Comparison of ENCODE assay signal across 19 cellular contexts in the genomic region with DNA sequence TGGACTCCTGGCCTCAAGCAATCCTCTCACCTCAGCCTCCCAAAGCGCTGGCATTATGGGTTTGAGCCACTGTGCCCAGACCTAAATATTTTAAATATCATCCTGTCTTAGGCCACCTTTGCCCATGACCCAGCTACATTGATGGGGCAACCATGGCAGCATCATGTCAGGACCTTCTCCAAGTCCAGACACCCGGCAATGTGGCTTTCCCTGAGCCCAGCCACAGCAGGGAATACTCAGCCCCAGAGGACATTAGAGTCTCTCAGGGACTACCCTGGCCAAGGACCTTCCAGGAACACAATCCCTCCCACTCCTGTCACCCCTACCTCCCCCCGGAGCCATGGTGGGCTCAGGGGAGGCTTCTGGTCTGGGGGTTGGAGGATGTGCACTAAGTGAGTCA.
A peak's percentile ranks its signal among the peaks of the same experiment; 100 is the strongest.
DNase-seq lines count a peak whose midpoint lies in the region; ATAC-seq and TF ChIP-seq lines count a peak whose summit lies in the region.
"Had no signal": no experiment of that assay in that cellular context is flagged by ENCODE, and none has a peak within 500 bp of the region (broad histone marks: within the 10 kb centered on the region; RNA-seq: fewer than 3 reads in every experiment).

No MANE protein-coding gene starts in this region.

- no peak for TF ChIP-seq POLR2A in esophagus squamous epithelium (IDR thresholded peaks at IDR 0.05)

- H3K4me3 ChIP-seq in mesenchymal stem cell (ENCODE audit: insufficient read depth in 1 of 2, low read depth in 1 of 2, low read length in 2 of 2) (no peak overlapping the region), esophagus squamous epithelium (no peak overlapping the region)
- H3K4me3 ChIP-seq: A549, BLaER1, GM23338, SJSA1 had no signal

- intact Hi-C loops in CD14-positive monocyte (cut with micrococcal nuclease) (no loop called here), esophagus squamous epithelium (cut with DNase I) (no loop called here)

- no peak overlapping the region for H3K23ac ChIP-seq in mesenchymal stem cell (ENCODE audit: low read length in 2 of 2)

- H3K27me3 ChIP-seq in mesenchymal stem cell (ENCODE audit: control insufficient read depth in 1 of 2, insufficient read depth in 1 of 2, low read length in 2 of 2) = no peaks in the 10 kb centered on the region
- no peaks in the 10 kb centered on the region for H3K27me3 ChIP-seq in esophagus squamous epithelium
- H3K27me3 ChIP-seq: BLaER1, SJSA1 had no signal

- peak overlapping the region; percentile 47 for H2BK5ac ChIP-seq in mesenchymal stem cell (ENCODE audit: low read depth, low read length, poor library complexity, severe bottlenecking)

- no peaks in the 10 kb centered on the region for H3K36me3 Mint-ChIP-seq in CD14-positive monocyte
- no peaks in the 10 kb centered on the region for H3K36me3 Mint-ChIP-seq in activated T-helper 17 cell treated with anti-CD3 and anti-CD28 coated beads, Interleukin-2, amount 50 U/mL, for 72 hours (ENCODE audit: low read depth)
- H3K36me3 Mint-ChIP-seq in progenitor cell of endocrine pancreas (ENCODE audit: insufficient read depth) = no peaks in the 10 kb centered on the region

- H3K4me1 ChIP-seq in mesenchymal stem cell (ENCODE audit: control insufficient read depth, insufficient read depth, low read depth, low read length) (peaks cover 38% of the 10 kb centered on the region), esophagus squamous epithelium (peaks cover 0 to 23% (median 12%) of the 10 kb centered on the region in 3 donors)

- H3K4me3 Mint-ChIP-seq in CD14-positive monocyte (no peak overlapping the region), progenitor cell of endocrine pancreas (ENCODE audit: low read depth) (no peak overlapping the region)
- no peak overlapping the region for H3K4me3 Mint-ChIP-seq in activated T-helper 17 cell treated with anti-CD3 and anti-CD28 coated beads, Interleukin-2, amount 50 U/mL, for 72 hours

- no peak overlapping the region for H4K91ac ChIP-seq in mesenchymal stem cell (ENCODE audit: low read length)

- no peak for TF ChIP-seq CTCF in CD14-positive monocyte (IDR thresholded peaks at IDR 0.05)
- TF ChIP-seq CTCF in progenitor cell of endocrine pancreas (IDR thresholded peaks at IDR 0.05; ENCODE audit: unreplicated experiment) = no peak
- TF ChIP-seq CTCF in esophagus squamous epithelium (IDR thresholded peaks at IDR 0.05) = no peak

- H3K27me3 Mint-ChIP-seq in CD14-positive monocyte (ENCODE audit: low read depth in 3 of 3) (peaks cover 0 to 14% (median 10%) of the 10 kb centered on the region in 3 donors), progenitor cell of endocrine pancreas (peaks cover 4% of the 10 kb centered on the region)
- H3K27me3 Mint-ChIP-seq in activated T-helper 17 cell treated with anti-CD3 and anti-CD28 coated beads, Interleukin-2, amount 50 U/mL, for 72 hours = peaks cover 3% of the 10 kb centered on the region

- DNase-seq in CD14-positive monocyte (ENCODE audit: low spot score) = peak; percentile 22
- no peak for DNase-seq in mesenchymal stem cell
- no peak for DNase-seq in progenitor cell of endocrine pancreas (ENCODE audit: low spot score, unreplicated experiment)
- no peak for DNase-seq in esophagus squamous epithelium (lab: John Stamatoyannopoulos, UW)
- DNase-seq in NCI-H446 treated with DMSO at 0.1 percent for 48 hours (lab: John Stamatoyannopoulos, UW) = no peak
- no peak for DNase-seq in NCI-H2227 treated with DMSO at 0.1 percent for 48 hours (lab: John Stamatoyannopoulos, UW)
- DNase-seq: DMS79, HCEC 1CT, NCI-H1092 treated with DMSO at 0.1 percent for 48 hours, NCI-H2081, NCI-H524, NCI-H82 had no signal

- H3K18ac ChIP-seq in mesenchymal stem cell (ENCODE audit: low read depth in 1 of 2, low read length in 2 of 2) = no peak overlapping the region

- ATAC-seq in activated T-helper 17 cell treated with anti-CD3 and anti-CD28 coated beads, Interleukin-2, amount 50 U/mL, for 72 hours (replicated peaks) = no peak
- ATAC-seq in esophagus mucosa = no peak
- ATAC-seq: GM23338 had no signal

- H3K9me3 Mint-ChIP-seq in CD14-positive monocyte (no peaks in the 10 kb centered on the region), progenitor cell of endocrine pancreas (ENCODE audit: low read depth) (no peaks in the 10 kb centered on the region)
- H3K9me3 Mint-ChIP-seq in activated T-helper 17 cell treated with anti-CD3 and anti-CD28 coated beads, Interleukin-2, amount 50 U/mL, for 72 hours = no peaks in the 10 kb centered on the region

- H2BK15ac ChIP-seq in mesenchymal stem cell (ENCODE audit: low read depth, poor library complexity, severe bottlenecking) = peak overlapping the region; percentile 6

- peak overlapping the region; percentile 9 for H3K9ac ChIP-seq in mesenchymal stem cell (ENCODE audit: low read length)
- H3K9ac ChIP-seq: BLaER1 had no signal

- no peak overlapping the region for H2AFZ ChIP-seq in mesenchymal stem cell (ENCODE audit: low read depth, low read length)

- no peak overlapping the region for H2BK12ac ChIP-seq in mesenchymal stem cell (ENCODE audit: low read length in 2 of 2)

- H3K27ac ChIP-seq in mesenchymal stem cell (ENCODE audit: low read length, poor library complexity, severe bottlenecking) (no peak overlapping the region), esophagus squamous epithelium (no peak overlapping the region)
- H3K27ac ChIP-seq: BLaER1, RWPE1, SJSA1 had no signal

- H3K27ac Mint-ChIP-seq in CD14-positive monocyte = peak overlapping the region in 1 of 7 donors; percentile 13
- H3K27ac Mint-ChIP-seq in activated T-helper 17 cell treated with anti-CD3 and anti-CD28 coated beads, Interleukin-2, amount 50 U/mL, for 72 hours = peak overlapping the region; percentile 38
- peak overlapping the region; percentile 97 for H3K27ac Mint-ChIP-seq in progenitor cell of endocrine pancreas

- H3K4me1 Mint-ChIP-seq in CD14-positive monocyte (peaks cover 25% of the 10 kb centered on the region), progenitor cell of endocrine pancreas (ENCODE audit: low read depth) (peaks cover 17% of the 10 kb centered on the region)
- peaks cover 6% of the 10 kb centered on the region for H3K4me1 Mint-ChIP-seq in activated T-helper 17 cell treated with anti-CD3 and anti-CD28 coated beads, Interleukin-2, amount 50 U/mL, for 72 hours

- H2BK120ac ChIP-seq in mesenchymal stem cell (ENCODE audit: low read depth, low read length) = no peak overlapping the region

- peaks cover 1% of the 10 kb centered on the region for H3K79me1 ChIP-seq in mesenchymal stem cell (replicated peaks; ENCODE audit: low read length, poor library complexity, severe bottlenecking)

- no peak overlapping the region for H3K14ac ChIP-seq in mesenchymal stem cell (ENCODE audit: low read length in 2 of 2)

- H2AK5ac ChIP-seq in mesenchymal stem cell (ENCODE audit: low read length, severe bottlenecking) = peak overlapping the region; percentile 86

- no peak overlapping the region for H3K4ac ChIP-seq in mesenchymal stem cell (ENCODE audit: low read depth in 1 of 2, low read length in 2 of 2)

- H3K9me3 ChIP-seq in mesenchymal stem cell (ENCODE audit: control insufficient read depth, low read length) (no peaks in the 10 kb centered on the region), esophagus squamous epithelium (no peaks in the 10 kb centered on the region)
- H3K9me3 ChIP-seq: A549, BLaER1, SJSA1 had no signal

- no peak overlapping the region for H4K8ac ChIP-seq in mesenchymal stem cell (ENCODE audit: low read length)

- no peak overlapping the region for H3K4me2 ChIP-seq in mesenchymal stem cell (ENCODE audit: low read length, poor library complexity, severe bottlenecking)
- H3K4me2 ChIP-seq: A549, BLaER1 had no signal

- WGBS in mesenchymal stem cell = 100% methylated on average over 2 of the region's 3 CpGs
- WGBS in esophagus squamous epithelium, 2 donors = 79 to 100% methylated on average over 1 to 3 of the region's 3 CpGs

- H3K36me3 ChIP-seq in mesenchymal stem cell (ENCODE audit: control insufficient read depth in 1 of 2, insufficient read depth in 2 of 2, low read depth in 1 of 2, low read length in 2 of 2) = no peaks in the 10 kb centered on the region
- no peaks in the 10 kb centered on the region for H3K36me3 ChIP-seq in esophagus squamous epithelium
- H3K36me3 ChIP-seq: BLaER1, SJSA1 had no signal
